8 cellular contexts compared by ENCODE assay signal in genomic region chr6:30556964-30557682, GRCh38. TPM values are rescaled to one million over a fixed set of nuclear protein-coding genes. Genes with fewer than 3 reads are reported as not detected.
DNase-seq lines count a peak whose midpoint lies in the region; ATAC-seq and TF ChIP-seq lines count a peak whose summit lies in the region.

PRR3 (plus strand) TSS chr6:30557295; CDS start chr6:30557345, 50 bp downstream.

- H3K9me3 ChIP-seq in HAP-1 (no peaks in the 10 kb centered on the region), MM.1S (replicated peaks; ENCODE audit: insufficient read depth, low read length) (no peaks in the 10 kb centered on the region), SJCRH30 (replicated peaks) (no peaks in the 10 kb centered on the region), gastroesophageal sphincter (no peaks in the 10 kb centered on the region), thymus (ENCODE audit: control insufficient read depth) (no peaks in the 10 kb centered on the region)

- H3K27ac ChIP-seq in MM.1S (ENCODE audit: low read length): peak within 1 kb of the TSS; percentile 93
- peak within 1 kb of the TSS; percentile 78 for H3K27ac ChIP-seq in SJCRH30
- peak within 1 kb of the TSS; percentile 90 to 100 (median 98) for H3K27ac ChIP-seq in gastroesophageal sphincter
- H3K27ac ChIP-seq in thymus (ENCODE audit: low read depth): peak within 1 kb of the TSS; percentile 98

- peak within 1 kb of the TSS; percentile 92 for H3K4me3 ChIP-seq in HAP-1
- H3K4me3 ChIP-seq in MM.1S (ENCODE audit: low read length): peak within 1 kb of the TSS; percentile 96
- H3K4me3 ChIP-seq in SJCRH30: peak within 1 kb of the TSS; percentile 79
- H3K4me3 ChIP-seq in gastroesophageal sphincter: peak within 1 kb of the TSS; percentile 67 to 96
- peak within 1 kb of the TSS; percentile 96 for H3K4me3 ChIP-seq in thymus (ENCODE audit: low read length)

- in situ Hi-C loops in HAP-1 (cut with MboI; ENCODE audit: low sequenced_read_pairs): no loop called here

- peaks cover 36% of the 10 kb centered on the region for H3K79me2 ChIP-seq in MM.1S (ENCODE audit: low read length)

- no peak for TF ChIP-seq EP300 in gastroesophageal sphincter (IDR thresholded peaks at IDR 0.05)

- peak within 1 kb of the TSS; percentile 92 for H2AFZ ChIP-seq in MM.1S (ENCODE audit: low read length)

- H3K4me1 ChIP-seq in HAP-1: peaks cover 10% of the 10 kb centered on the region
- peaks cover 13% of the 10 kb centered on the region for H3K4me1 ChIP-seq in MM.1S (ENCODE audit: low read length)
- H3K4me1 ChIP-seq in SJCRH30: no peaks in the 10 kb centered on the region
- peaks cover 0 to 40% (median 18%) of the 10 kb centered on the region in 3 donors for H3K4me1 ChIP-seq in gastroesophageal sphincter
- H3K4me1 ChIP-seq in thymus (ENCODE audit: control insufficient read depth, insufficient read depth, low read length): peaks cover 7% of the 10 kb centered on the region

- H3K36me3 ChIP-seq in HAP-1 (replicated peaks) (peaks cover 42% of the 10 kb centered on the region), MM.1S (replicated peaks; ENCODE audit: insufficient read depth, low read length) (no peaks in the 10 kb centered on the region; the same call in 1 of the 2 replicates), SJCRH30 (peaks cover 14% of the 10 kb centered on the region; the same call in 1 of the 2 replicates), gastroesophageal sphincter (peaks cover 0 to 40% of the 10 kb centered on the region in 2 donors), thymus (ENCODE audit: control insufficient read depth, insufficient read depth) (peaks cover 27% of the 10 kb centered on the region)

- DNase-seq in GM03348 (ENCODE audit: low spot score) (peak; percentile 88), HAP-1 (ENCODE audit: low spot score in 2 of 2) (peak; percentile 90 to 95), MM.1S (peak; percentile 74), SJCRH30 (peak; percentile 89 to 91), occipital lobe (lab: John Stamatoyannopoulos, UW) (peak; percentile 90)
- peak; percentile 68 to 74 (median 73) for DNase-seq in activated naive CD4-positive, alpha-beta T cell (lab: John Stamatoyannopoulos, UW)

- H3K9me2 ChIP-seq in MM.1S (replicated peaks; ENCODE audit: insufficient read depth, low read length): no peaks in the 10 kb centered on the region

- H3K9ac ChIP-seq in MM.1S (ENCODE audit: low read length): peak within 1 kb of the TSS; percentile 97

- peak; percentile 88 for ATAC-seq in gastroesophageal sphincter

- no peaks in the 10 kb centered on the region for H4K20me1 ChIP-seq in MM.1S (ENCODE audit: insufficient read depth, low read length)

- 0% methylated on average over 21 to 29 of the region's 40 CpGs for WGBS in gastroesophageal sphincter (ENCODE audit: low coverage in 1 of 2), 2 donors
- WGBS in thymus: under 1% methylated on average over 40 of the region's 40 CpGs

- TF ChIP-seq CTCF in MM.1S (IDR thresholded peaks at IDR 0.05; ENCODE audit: low read length): no peak
- no peak for TF ChIP-seq CTCF in gastroesophageal sphincter (IDR thresholded peaks at IDR 0.05)

- peaks cover 15% of the 10 kb centered on the region for H3F3A ChIP-seq in MM.1S (ENCODE audit: insufficient read depth, low read length)

- TF ChIP-seq POLR2A in gastroesophageal sphincter (IDR thresholded peaks at IDR 0.05): peak; percentile 27 to 43

- no peaks in the 10 kb centered on the region for H3K27me3 ChIP-seq in HAP-1 (ENCODE audit: low read depth)
- H3K27me3 ChIP-seq in MM.1S (replicated peaks; ENCODE audit: insufficient read depth, low read length): no peaks in the 10 kb centered on the region
- H3K27me3 ChIP-seq in SJCRH30: no peaks in the 10 kb centered on the region
- no peaks in the 10 kb centered on the region for H3K27me3 ChIP-seq in gastroesophageal sphincter
- H3K27me3 ChIP-seq in thymus (ENCODE audit: control insufficient read depth, insufficient read depth): no peaks in the 10 kb centered on the region

- H3K4me2 ChIP-seq in MM.1S (ENCODE audit: low read depth, low read length): peak within 1 kb of the TSS; percentile 93

RNA-seq across cellular contexts. Expression of gene PRR3, which starts in this region (rescaled TPM):
- 30.1 and 30.8 TPM in 2 replicates for total RNA-seq in SJCRH30 (2014; rRNA removed; shearing (Covaris generic))
- total RNA-seq in gastroesophageal sphincter: 10 to 100 TPM in 2 of 4 donors, 1 to 10 TPM in 2; 3.5 to 21.6 (median 7.9) TPM
- total RNA-seq in occipital lobe: 13.6 TPM
- 16.7 TPM for polyA plus RNA-seq in thymus

Comparison
In these comparisons a context has a peak if more than half of its experiments do, and no peak if none do; other contexts are left out.
1. Peak in every context shown above with its lines: DNase-seq, ATAC-seq, H3K4me3 ChIP-seq and H3K27ac ChIP-seq.